In genomic region chr19:8028951-8029491, GRCh38 we compare ENCODE assay signal across 13 cellular contexts. TPM values are rescaled to one million over a fixed set of nuclear protein-coding genes. Genes with fewer than 3 reads are reported as not detected.
DNase-seq lines count a peak whose midpoint lies in the region; ATAC-seq and TF ChIP-seq lines count a peak whose summit lies in the region.
"Had no signal": no experiment of that assay in that cellular context is flagged by ENCODE, and none has a peak within 500 bp of the region (broad histone marks: within the 10 kb centered on the region; RNA-seq: fewer than 3 reads in every experiment).

No MANE protein-coding gene starts in this region.

- no peak for ATAC-seq in GM18498 (IDR thresholded peaks at IDR 0.05; ENCODE audit: unreplicated experiment)

- H3K79me2 ChIP-seq in GM23248 (ENCODE audit: insufficient read depth) = no peaks in the 10 kb centered on the region

- DNase-seq in GM23248 (peak; percentile 17), NCI-H82 treated with DMSO at 0.1 percent for 48 hours (lab: John Stamatoyannopoulos, UW; ENCODE audit: unreplicated experiment) (peak; percentile 18), fibroblast of peridontal ligament (ENCODE audit: extremely low read depth) (peak; percentile 19), neural crest cell (ENCODE audit: low read depth, low spot score) (peak; percentile 33), NOMO-1 treated with dmso at 0.1 percent for 144 hours (lab: John Stamatoyannopoulos, UW; ENCODE audit: unreplicated experiment) (no peak), NCI-H526 (lab: John Stamatoyannopoulos, UW) (no peak), NCI-H2029 treated with DMSO at 0.1 percent for 48 hours (lab: John Stamatoyannopoulos, UW) (no peak)
- DNase-seq: activated effector memory CD4-positive, alpha-beta T cell treated with anti-CD3 and anti-CD28 coated beads, Interleukin-2, amount 50 U/mL, for 16 hours; DND-41; effector CD4-positive, alpha-beta T cell; foreskin fibroblast; posterior cingulate gyrus had no signal

- H3K27me3 ChIP-seq in GM23248 (replicated peaks; ENCODE audit: insufficient read depth) = no peaks in the 10 kb centered on the region

- no peak overlapping the region for H3K4me2 ChIP-seq in GM23248 (ENCODE audit: unreplicated experiment)

- H3K4me1 ChIP-seq in GM23248 (ENCODE audit: insufficient read depth) = 0 out of 2 replicates have a peak, but pooled peaks cover 7% of the 10 kb centered on the region

- no peak overlapping the region for H2AFZ ChIP-seq in GM23248

- in situ Hi-C loops in GM23248 (cut with MboI) = no loop called here

- no peaks in the 10 kb centered on the region for H3F3A ChIP-seq in GM23248 (ENCODE audit: insufficient read depth)

- H3K27ac Mint-ChIP-seq in neural crest cell (ENCODE audit: unreplicated experiment) = peak overlapping the region; percentile 75

- WGBS in GM23248 (ENCODE audit: low coverage in 1 of 2, low lambda C conversion rate in 2 of 2, missing lambda C conversion rate in 2 of 2), 2 experiments = 25 to 31% methylated on average over 12 of the region's 12 CpGs

- no peak overlapping the region for H3K27ac ChIP-seq in GM23248

- no peaks in the 10 kb centered on the region for H3K9me2 ChIP-seq in GM23248 (ENCODE audit: insufficient read depth)

- H4K20me1 ChIP-seq in GM23248 (ENCODE audit: insufficient read depth) = no peaks in the 10 kb centered on the region

- H3K9me3 ChIP-seq in GM23248 (ENCODE audit: low read depth) = no peaks in the 10 kb centered on the region

- no peaks in the 10 kb centered on the region for H3K36me3 ChIP-seq in GM23248 (ENCODE audit: low read depth)

- TF ChIP-seq CTCF in neural crest cell (conservative IDR thresholded peaks at IDR 0.05) = no peak

- H3K9ac ChIP-seq in GM23248 = no peak overlapping the region

- peaks cover 20% of the 10 kb centered on the region for H3K4me1 Mint-ChIP-seq in neural crest cell

- no peak overlapping the region for H3K4me3 ChIP-seq in GM23248

- no peaks in the 10 kb centered on the region for H3K27me3 Mint-ChIP-seq in neural crest cell (ENCODE audit: low read depth)

- no peaks in the 10 kb centered on the region for H3K9me3 Mint-ChIP-seq in neural crest cell

- no peak overlapping the region for H3K4me3 Mint-ChIP-seq in neural crest cell

- H3K36me3 Mint-ChIP-seq in neural crest cell (ENCODE audit: low read depth) = no peaks in the 10 kb centered on the region

RNA-seq across cellular contexts. Expression of gene CCL25, which starts 23.5 kb away (rescaled TPM):
- not detected in 2 replicates for total RNA-seq in GM23248 (2014; rRNA removed; shearing (Covaris generic))
- polyA plus RNA-seq in GM23248 (2016; fragmentation: Nextera tagmentation; extraction: Ambion mirVana) = not detected in 2 replicates
- not detected in 2 replicates for total RNA-seq in neural crest cell

RNA-seq across cellular contexts. Expression of gene ELAVL1, which starts 23.6 kb away (rescaled TPM):
- 44.0 and 48.1 TPM in 2 replicates for total RNA-seq in GM23248 (2014; rRNA removed; shearing (Covaris generic))
- 74.4 and 78.9 TPM in 2 replicates for polyA plus RNA-seq in GM23248 (2016; fragmentation: Nextera tagmentation; extraction: Ambion mirVana)
- total RNA-seq in neural crest cell = 209 and 211 TPM in 2 replicates

Comparison
In these comparisons a context has a peak if more than half of its experiments do, and no peak if none do; other contexts are left out.
1. DNase-seq: peak in GM23248 (single experiment), NCI-H82 treated with DMSO at 0.1 percent for 48 hours (single experiment), fibroblast of peridontal ligament (single experiment) and neural crest cell (single experiment); none in NOMO-1 treated with dmso at 0.1 percent for 144 hours (single experiment), NCI-H526 (0 of 2) and NCI-H2029 treated with DMSO at 0.1 percent for 48 hours (single experiment).